In the genomic region with DNA sequence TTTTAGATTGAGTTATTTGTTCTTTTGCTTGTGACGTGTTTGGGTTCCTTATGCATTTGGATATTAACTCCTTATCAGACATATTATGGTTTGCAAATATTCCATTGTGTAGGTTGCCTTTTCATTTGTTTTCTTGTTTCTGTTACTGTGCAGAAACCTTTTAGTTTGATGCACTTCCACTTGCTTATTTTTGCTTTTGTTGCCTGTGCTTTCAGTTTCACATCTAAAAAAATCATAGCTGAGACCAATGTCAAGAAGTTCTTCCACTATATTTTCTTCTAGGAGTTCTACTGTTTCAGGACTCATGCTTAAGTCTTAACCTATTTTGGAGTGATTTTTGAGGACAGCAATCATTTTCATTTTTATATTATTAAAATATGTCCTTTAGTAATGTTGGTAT, we compare ENCODE assay signal across 19 cellular contexts.
DNase-seq lines count a peak whose midpoint lies in the region; ATAC-seq lines count a peak whose summit lies in the region.
"Had no signal": no experiment of that assay in that cellular context is flagged by ENCODE, and none has a peak within 500 bp of the region (broad histone marks: within the 10 kb centered on the region; RNA-seq: fewer than 3 reads in every experiment).

No MANE protein-coding gene starts in this region.

- ATAC-seq in GM18868 (IDR thresholded peaks at IDR 0.05; ENCODE audit: unreplicated experiment) (peak; percentile 53), GM21367 (IDR thresholded peaks at IDR 0.05; ENCODE audit: unreplicated experiment) (peak; percentile 58), HG02763 (IDR thresholded peaks at IDR 0.05; ENCODE audit: unreplicated experiment) (peak; percentile 68), HG03354 (IDR thresholded peaks at IDR 0.05; ENCODE audit: poor library complexity, severe bottlenecking, unreplicated experiment) (peak; percentile 74)
- ATAC-seq: effector memory CD8-positive, alpha-beta T cell; HCT116; heart left ventricle; lower lobe of right lung had no signal

- DNase-seq in occipital lobe (lab: John Stamatoyannopoulos, UW) (no peak), KG1 (lab: John Stamatoyannopoulos, UW) (no peak), SIG-M5 treated with dmso at 0.1 percent for 504 hours (lab: John Stamatoyannopoulos, UW; ENCODE audit: unreplicated experiment) (no peak)
- no peak for DNase-seq in effector CD8-positive, alpha-beta T cell (lab: John Stamatoyannopoulos, UW)
- DNase-seq: activated CD4-positive, alpha-beta T cell treated with anti-CD3 and anti-CD28 coated beads, Interleukin-2, amount 50 U/mL, for 4 hours; activated naive CD4-positive, alpha-beta T cell; activated T-cell treated with anti-CD3 and anti-CD28 coated beads for 4 hours; aorta; effector memory CD8-positive, alpha-beta T cell; heart left ventricle; immature natural killer cell; lower lobe of right lung; NCI-H146; posterior cingulate gyrus had no signal
